ENCODE assay signal across 28 cellular contexts in the genomic region with DNA sequence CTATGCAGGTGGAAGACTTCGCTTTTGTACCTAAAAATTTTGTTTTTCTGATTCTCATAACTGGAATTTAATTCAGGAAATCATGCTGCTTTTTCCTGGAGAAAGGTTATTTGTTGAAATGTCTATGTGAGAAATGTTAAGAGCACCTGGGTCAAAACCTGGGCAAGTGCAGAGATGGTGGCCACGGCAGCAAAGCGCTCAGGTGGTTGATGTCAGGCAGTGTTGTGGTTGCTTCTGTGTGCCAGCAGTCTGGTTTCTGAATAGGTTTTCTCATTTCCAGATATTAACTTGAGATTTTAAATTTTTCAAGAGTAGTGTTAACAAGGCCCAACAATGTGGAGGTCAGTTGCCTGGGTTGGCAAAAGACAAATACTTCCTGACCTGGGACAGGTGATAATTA.
DNase-seq lines count a peak whose midpoint lies in the region; ATAC-seq and TF ChIP-seq lines count a peak whose summit lies in the region.
"Had no signal": no experiment of that assay in that cellular context is flagged by ENCODE, and none has a peak within 500 bp of the region (broad histone marks: within the 10 kb centered on the region; RNA-seq: fewer than 3 reads in every experiment).

No MANE protein-coding gene starts in this region.

- H3K4me2 ChIP-seq in parathyroid adenoma (ENCODE audit: low read length): no peak overlapping the region
- H3K4me2 ChIP-seq: A549 had no signal

- intact Hi-C loops in heart right ventricle (cut with DNase I) (loop anchor here in 1 of 10 donors (2.0 kb wide), 1 partner anchor 19 kb away; no protein-coding TSS in a partner anchor), Right ventricle myocardium inferior (cut with DNase I) (no loop called here)

- H3K27me3 ChIP-seq in heart right ventricle (no peaks in the 10 kb centered on the region), parathyroid adenoma (ENCODE audit: control insufficient read depth, insufficient read depth, low read length) (no peaks in the 10 kb centered on the region)
- H3K27me3 ChIP-seq: BE2C, esophagus muscularis mucosa, neural progenitor cell, transverse colon had no signal

- CTCF ChIA-PET in HEK293T (lab: Yijun Ruan, JAX): no interaction called here

- peak overlapping the region in 9 of 10 donors; percentile 71 to 88 (median 81) for H3K27ac ChIP-seq in heart right ventricle
- H3K27ac ChIP-seq in parathyroid adenoma: peak overlapping the region; percentile 92
- H3K27ac ChIP-seq: A549, esophagus muscularis mucosa, neural progenitor cell, transverse colon had no signal

- H2AFZ ChIP-seq in parathyroid adenoma: peak overlapping the region; percentile 2
- H2AFZ ChIP-seq: neural progenitor cell had no signal

- H3K9me3 ChIP-seq in heart right ventricle: no peaks in the 10 kb centered on the region
- H3K9me3 ChIP-seq in parathyroid adenoma (ENCODE audit: control insufficient read depth, low read length): no peaks in the 10 kb centered on the region
- H3K9me3 ChIP-seq: A549, BE2C, esophagus muscularis mucosa, transverse colon had no signal

- 70 to 74% methylated on average over 3 of the region's 3 CpGs for WGBS in heart right ventricle, 2 donors

- DNase-seq in heart right ventricle: no peak
- no peak for DNase-seq in Right ventricle myocardium inferior (ENCODE audit: missing footprints)
- DNase-seq in cerebellar cortex (ENCODE audit: low spot score): peak; percentile 64
- DNase-seq in activated CD4-positive, alpha-beta T cell treated with anti-CD3 and anti-CD28 coated beads for 4 hours: no peak
- DNase-seq in hippocampal formation (lab: John Stamatoyannopoulos, UW): no peak
- DNase-seq in HEK293T (ENCODE audit: extremely low spot score): no peak
- DNase-seq in globus pallidus (ENCODE audit: low spot score): no peak
- DNase-seq: activated CD4-positive, alpha-beta T cell treated with anti-CD3 and anti-CD28 coated beads for 1 hour; activated CD8-positive, alpha-beta memory T cell treated with anti-CD3 and anti-CD28 coated beads, Interleukin-2, amount 10 ng/mL, durations not matched to agents 7 days and 5 days; BE2C; DND-41; effector CD8-positive, alpha-beta T cell; KG1; midbrain; MV-4-11; NCI-H1694; NCI-H774; OCI-M1; SHP77 treated with DMSO at 0.1 percent for 48 hours; stimulated activated naive CD8-positive, alpha-beta T cell treated with anti-CD3 and anti-CD28 coated beads, Interleukin-15, Interleukin-2, amounts not matched to agents 100 U/mL and 50 U/mL, for 24 hours; SW 1271; transverse colon had no signal

- TF ChIP-seq CTCF in heart right ventricle (IDR thresholded peaks at IDR 0.05) (no peak), parathyroid adenoma (IDR thresholded peaks at IDR 0.05) (no peak)

- H3K79me2 ChIP-seq in parathyroid adenoma: peaks cover 8% of the 10 kb centered on the region

- ATAC-seq in heart right ventricle (no peak), Right ventricle myocardium inferior (no peak)
- ATAC-seq: A549; activated CD8-positive, alpha-beta memory T cell treated with anti-CD3 and anti-CD28 coated beads, Interleukin-2, amount 10 ng/mL, durations not matched to agents 7 days and 5 days; activated naive CD4-positive, alpha-beta T cell treated with anti-CD3 and anti-CD28 coated beads, Interleukin-2, amount 50 U/mL, for 72 hours; stimulated activated naive CD8-positive, alpha-beta T cell treated with anti-CD3 and anti-CD28 coated beads, Interleukin-15, Interleukin-2, amounts not matched to agents 100 U/mL and 50 U/mL, for 24 hours had no signal

- H3K4me3 ChIP-seq in heart right ventricle (peak overlapping the region in 4 of 10 donors; percentile 49 to 56 (median 54)), parathyroid adenoma (ENCODE audit: low read depth, low read length) (no peak overlapping the region)
- H3K4me3 ChIP-seq: A549, neural progenitor cell, skin epidermis had no signal

- H3K4me1 ChIP-seq in heart right ventricle (peaks cover 4 to 72% (median 53%) of the 10 kb centered on the region in 9 donors), parathyroid adenoma (peaks cover 47% of the 10 kb centered on the region)
- H3K4me1 ChIP-seq: BE2C had no signal

- no peak overlapping the region for H3K9ac ChIP-seq in parathyroid adenoma
- H3K9ac ChIP-seq: neural progenitor cell had no signal

- H3K36me3 ChIP-seq in heart right ventricle (peaks cover 0 to 14% (median 0%) of the 10 kb centered on the region in 9 donors), parathyroid adenoma (ENCODE audit: control insufficient read depth, insufficient read depth, low read length) (no peaks in the 10 kb centered on the region)
- H3K36me3 ChIP-seq: BE2C, neural progenitor cell, transverse colon had no signal

- POLR2A ChIA-PET in HEK293T (lab: Yijun Ruan, JAX): no interaction called here

TF ChIP-seq in HEK293T, 16 proteins besides CTCF, POLR2A, EP300 and RAD21:
- no peak for TF ChIP-seq ELF4 (IDR thresholded peaks at IDR 0.05)
- no peak for TF ChIP-seq ZNF384 (IDR thresholded peaks at IDR 0.05)
- TF ChIP-seq LEF1 (IDR thresholded peaks at IDR 0.05; ENCODE audit: borderline replicate concordance): no peak
- no peak for TF ChIP-seq CTBP1 (IDR thresholded peaks at IDR 0.05; ENCODE audit: borderline replicate concordance)
- TF ChIP-seq NFRKB (IDR thresholded peaks at IDR 0.05): no peak
- TF ChIP-seq SP1 (IDR thresholded peaks at IDR 0.05): no peak
- TF ChIP-seq BHLHE40 (IDR thresholded peaks at IDR 0.05; ENCODE audit: borderline replicate concordance): no peak
- no peak for TF ChIP-seq FOXM1 (IDR thresholded peaks at IDR 0.05; ENCODE audit: borderline replicate concordance)
- TF ChIP-seq FOXK2 (IDR thresholded peaks at IDR 0.05): no peak
- TF ChIP-seq, protein P1, sequence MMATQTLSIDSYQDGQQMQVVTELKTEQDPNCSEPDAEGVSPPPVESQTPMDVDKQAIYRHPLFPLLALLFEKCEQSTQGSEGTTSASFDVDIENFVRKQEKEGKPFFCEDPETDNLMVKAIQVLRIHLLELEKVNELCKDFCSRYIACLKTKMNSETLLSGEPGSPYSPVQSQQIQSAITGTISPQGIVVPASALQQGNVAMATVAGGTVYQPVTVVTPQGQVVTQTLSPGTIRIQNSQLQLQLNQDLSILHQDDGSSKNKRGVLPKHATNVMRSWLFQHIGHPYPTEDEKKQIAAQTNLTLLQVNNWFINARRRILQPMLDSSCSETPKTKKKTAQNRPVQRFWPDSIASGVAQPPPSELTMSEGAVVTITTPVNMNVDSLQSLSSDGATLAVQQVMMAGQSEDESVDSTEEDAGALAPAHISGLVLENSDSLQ (IDR thresholded peaks at IDR 0.05): no peak
- no peak for TF ChIP-seq FOXA1 (IDR thresholded peaks at IDR 0.05)
- no peak for TF ChIP-seq TARDBP (IDR thresholded peaks at IDR 0.05)
- no peak for TF ChIP-seq SUZ12 (IDR thresholded peaks at IDR 0.05)
- TF ChIP-seq L3MBTL2 (conservative IDR thresholded peaks at IDR 0.05): no peak
- no peak for TF ChIP-seq HDGF (IDR thresholded peaks at IDR 0.05; ENCODE audit: borderline replicate concordance)
